Comparison of ENCODE assay signal across 23 cellular contexts in genomic region chr2:207870814-207871213, GRCh38.
DNase-seq lines count a peak whose midpoint lies in the region; ATAC-seq and TF ChIP-seq lines count a peak whose summit lies in the region.
"Had no signal": no experiment of that assay in that cellular context is flagged by ENCODE, and none has a peak within 500 bp of the region (broad histone marks: within the 10 kb centered on the region; RNA-seq: fewer than 3 reads in every experiment).

No MANE protein-coding gene starts in this region.

- H4K8ac ChIP-seq in mesenchymal stem cell (ENCODE audit: low read length), result no peak overlapping the region

- no peak overlapping the region for H3K18ac ChIP-seq in mesenchymal stem cell (ENCODE audit: low read depth in 1 of 2, low read length in 2 of 2)

- peak overlapping the region; percentile 34 to 70 for H3K27ac ChIP-seq in left lung
- H3K27ac ChIP-seq in mesenchymal stem cell (ENCODE audit: low read length, poor library complexity, severe bottlenecking), result no peak overlapping the region
- H3K27ac ChIP-seq in upper lobe of right lung, result peak overlapping the region; percentile 62
- H3K27ac ChIP-seq: Peyer's patch, SK-N-MC had no signal

- ATAC-seq in left lung (no peak), upper lobe of right lung (no peak), HG03139 (IDR thresholded peaks at IDR 0.05; ENCODE audit: unreplicated experiment) (no peak), HG02588 (IDR thresholded peaks at IDR 0.05; ENCODE audit: unreplicated experiment) (no peak)
- ATAC-seq: GM12878 had no signal

- no peak overlapping the region for H2BK12ac ChIP-seq in mesenchymal stem cell (ENCODE audit: low read length in 2 of 2)

- no peak overlapping the region for H3K9ac ChIP-seq in mesenchymal stem cell (ENCODE audit: low read length)

- no peaks in the 10 kb centered on the region for H3K9me3 Mint-ChIP-seq in HFFc6

- H3K4me3 ChIP-seq in left lung, result no peak overlapping the region
- no peak overlapping the region for H3K4me3 ChIP-seq in mesenchymal stem cell (ENCODE audit: insufficient read depth in 1 of 2, low read depth in 1 of 2, low read length in 2 of 2)
- no peak overlapping the region for H3K4me3 ChIP-seq in upper lobe of right lung
- H3K4me3 ChIP-seq: GM12878, MG63, Peyer's patch, SK-N-MC had no signal

- no peak overlapping the region for H2BK5ac ChIP-seq in mesenchymal stem cell (ENCODE audit: low read depth, low read length, poor library complexity, severe bottlenecking)

- no peak overlapping the region for H2BK120ac ChIP-seq in mesenchymal stem cell (ENCODE audit: low read depth, low read length)

- H3K27me3 Mint-ChIP-seq in HFFc6 (ENCODE audit: insufficient read depth), result no peaks in the 10 kb centered on the region; the same call in 1 of the 2 replicates
- H3K27me3 Mint-ChIP-seq: CD4-positive, alpha-beta memory T cell had no signal

- H2BK15ac ChIP-seq in mesenchymal stem cell (ENCODE audit: low read depth, poor library complexity, severe bottlenecking), result no peak overlapping the region

- no peak overlapping the region for H3K14ac ChIP-seq in mesenchymal stem cell (ENCODE audit: low read length in 2 of 2)

- no peak overlapping the region for H4K91ac ChIP-seq in mesenchymal stem cell (ENCODE audit: low read length)

- peak overlapping the region; percentile 92 for H2AK5ac ChIP-seq in mesenchymal stem cell (ENCODE audit: low read length, severe bottlenecking)

- peaks cover 3% of the 10 kb centered on the region for H3K79me1 ChIP-seq in mesenchymal stem cell (replicated peaks; ENCODE audit: low read length, poor library complexity, severe bottlenecking)

- H3K4me1 ChIP-seq in left lung, result peaks cover 7 to 27% of the 10 kb centered on the region in 2 donors
- H3K4me1 ChIP-seq in mesenchymal stem cell (ENCODE audit: control insufficient read depth, insufficient read depth, low read depth, low read length), result peaks cover 5% of the 10 kb centered on the region
- H3K4me1 ChIP-seq in upper lobe of right lung, result no peaks in the 10 kb centered on the region
- H3K4me1 ChIP-seq: Peyer's patch had no signal

- H3K9me3 ChIP-seq in left lung, result no peaks in the 10 kb centered on the region
- no peaks in the 10 kb centered on the region for H3K9me3 ChIP-seq in mesenchymal stem cell (ENCODE audit: control insufficient read depth, low read length)
- no peaks in the 10 kb centered on the region for H3K9me3 ChIP-seq in upper lobe of right lung
- H3K9me3 ChIP-seq: MG63, Peyer's patch had no signal

- H3K4ac ChIP-seq in mesenchymal stem cell (ENCODE audit: low read depth in 1 of 2, low read length in 2 of 2), result no peak overlapping the region

- no peak for DNase-seq in HFFc6
- no peak for DNase-seq in left lung
- DNase-seq in mesenchymal stem cell, result no peak
- DNase-seq in upper lobe of right lung, result no peak
- no peak for DNase-seq in NCI-H1092 treated with DMSO at 0.1 percent for 48 hours (lab: John Stamatoyannopoulos, UW)
- DNase-seq: C1 segment of cervical spinal cord; CD4-positive, alpha-beta memory T cell; COR-L47; EL; GDM1; HCEC 1CT; KBM-7; MG63; NCI-H2081; NCI-H2227 treated with DMSO at 0.1 percent for 48 hours; NCI-H69; Peyer's patch; SIG-M5; SW 1271 had no signal

- intact Hi-C loops in left lung (cut with DNase I), result no loop called here
- intact Hi-C loops in upper lobe of right lung (cut with DNase I), result no loop called here

- H3K27me3 ChIP-seq in left lung (no peaks in the 10 kb centered on the region), mesenchymal stem cell (ENCODE audit: control insufficient read depth in 1 of 2, insufficient read depth in 1 of 2, low read length in 2 of 2) (no peaks in the 10 kb centered on the region), upper lobe of right lung (no peaks in the 10 kb centered on the region)
- H3K27me3 ChIP-seq: MG63, Peyer's patch had no signal

- H3K4me1 Mint-ChIP-seq in HFFc6 (ENCODE audit: low read depth), result peaks cover 33% of the 10 kb centered on the region

- H3K4me2 ChIP-seq in mesenchymal stem cell (ENCODE audit: low read length, poor library complexity, severe bottlenecking), result no peak overlapping the region

- H3K36me3 ChIP-seq in left lung (no peaks in the 10 kb centered on the region), mesenchymal stem cell (ENCODE audit: control insufficient read depth in 1 of 2, insufficient read depth in 2 of 2, low read depth in 1 of 2, low read length in 2 of 2) (no peaks in the 10 kb centered on the region), upper lobe of right lung (no peaks in the 10 kb centered on the region)
- H3K36me3 ChIP-seq: MG63, Peyer's patch had no signal

- no peak overlapping the region for H3K4me3 Mint-ChIP-seq in HFFc6
- H3K4me3 Mint-ChIP-seq: CD4-positive, alpha-beta memory T cell had no signal

- peak overlapping the region; percentile 87 for H3K27ac Mint-ChIP-seq in HFFc6
- H3K27ac Mint-ChIP-seq: CD4-positive, alpha-beta memory T cell had no signal

- no peak for TF ChIP-seq CTCF in HFFc6 (IDR thresholded peaks at IDR 0.05)
- no peak for TF ChIP-seq CTCF in left lung (IDR thresholded peaks at IDR 0.05)
- TF ChIP-seq CTCF in upper lobe of right lung (IDR thresholded peaks at IDR 0.05), result no peak

- H3K23ac ChIP-seq in mesenchymal stem cell (ENCODE audit: low read length in 2 of 2), result no peak overlapping the region

- no peak overlapping the region for H2AFZ ChIP-seq in mesenchymal stem cell (ENCODE audit: low read depth, low read length)

- H3K36me3 Mint-ChIP-seq in HFFc6 (ENCODE audit: low read depth), result no peaks in the 10 kb centered on the region

- 94% methylated on average over 3 of the region's 4 CpGs for WGBS in mesenchymal stem cell
